Comparison of ENCODE assay signal across 16 cellular contexts in genomic region chr9:4226331-4227250, GRCh38.
DNase-seq lines count a peak whose midpoint lies in the region; ATAC-seq and TF ChIP-seq lines count a peak whose summit lies in the region.
"Had no signal": no experiment of that assay in that cellular context is flagged by ENCODE, and none has a peak within 500 bp of the region (broad histone marks: within the 10 kb centered on the region; RNA-seq: fewer than 3 reads in every experiment).

No MANE protein-coding gene starts in this region.

- intact Hi-C loops in IMR-90 (cut with micrococcal nuclease), result loop anchor here (5.0 to 10.0 kb wide), 6 partner anchors 64 to 759 kb away; no protein-coding TSS in a partner anchor

- dilution Hi-C loops in IMR-90 (cut with HindIII; ENCODE audit: low sequenced_read_pairs, unreplicated experiment), result no loop called here

- H3K18ac ChIP-seq in IMR-90 (ENCODE audit: low read depth, low read length), result peak overlapping the region; percentile 83; the same call in 1 of the 2 replicates

- DNase-seq in Daoy (ENCODE audit: low read depth) (peak; percentile 44), IMR-90 (peak; percentile 16), brain microvascular endothelial cell (no peak), osteoblast (ENCODE audit: insufficient read length, low spot score, missing footprints) (no peak), H7 (no peak)
- DNase-seq in activated CD4-positive, alpha-beta T cell treated with anti-CD3 and anti-CD28 coated beads, Interleukin-2, amount 50 U/mL, for 4 hours, result no peak
- DNase-seq: activated CD8-positive, alpha-beta memory T cell treated with anti-CD3 and anti-CD28 coated beads, Interleukin-2, amount 50 U/mL, for 48 hours; caudate nucleus; effector memory CD4-positive, alpha-beta T cell; naive B cell; NCI-H69; Peyer's patch; substantia nigra had no signal

- H3K4me1 ChIP-seq in IMR-90 (ENCODE audit: control insufficient read depth, insufficient read depth, low read length) (peaks cover 15% of the 10 kb centered on the region), osteoblast (ENCODE audit: insufficient read depth, low read length) (peaks cover 37% of the 10 kb centered on the region)
- H3K4me1 ChIP-seq: Peyer's patch had no signal

- H3K9me3 ChIP-seq in IMR-90 (ENCODE audit: control insufficient read depth, insufficient read depth, low read length) (no peaks in the 10 kb centered on the region), osteoblast (ENCODE audit: low read depth, low read length) (no peaks in the 10 kb centered on the region)
- H3K9me3 ChIP-seq: BLaER1, Peyer's patch had no signal

- BruUV-seq in IMR-90 (replicated peaks; lab: Mats Ljungman, UMichigan), result no TSS peak

- peak overlapping the region; percentile 80 for H4K91ac ChIP-seq in IMR-90 (ENCODE audit: insufficient read depth, low read depth, low read length)

- H2BK20ac ChIP-seq in IMR-90 (ENCODE audit: low read depth, low read length), result peak overlapping the region; percentile 28

- no peaks in the 10 kb centered on the region for H3K27me3 ChIP-seq in IMR-90 (ENCODE audit: control insufficient read depth, insufficient read depth, low read length)
- no peaks in the 10 kb centered on the region for H3K27me3 ChIP-seq in brain microvascular endothelial cell (replicated peaks)
- H3K27me3 ChIP-seq in osteoblast (ENCODE audit: insufficient read depth, low read length), result no peaks in the 10 kb centered on the region
- H3K27me3 ChIP-seq in H7 (ENCODE audit: control insufficient read depth, insufficient read depth, low read length), result no peaks in the 10 kb centered on the region
- H3K27me3 ChIP-seq: BLaER1, Peyer's patch had no signal

- H3K79me1 ChIP-seq in IMR-90 (ENCODE audit: low read depth in 1 of 2, low read length in 2 of 2), result peaks cover 22 to 60% of the 10 kb centered on the region in 2 experiments

- H4K8ac ChIP-seq in IMR-90 (ENCODE audit: low read depth in 2 of 2, low read length in 2 of 2), result peak overlapping the region; percentile 57 to 73; a peak in 2 of 4 replicates

- 100% methylated on average over 1 of the region's 9 CpGs; no CpG with 5 or more reads in 1 of the 2 experiments for WGBS in IMR-90 (ENCODE audit: extremely low coverage in 2 of 2, insufficient read length in 1 of 2), 2 experiments

- H2AK5ac ChIP-seq in IMR-90 (ENCODE audit: low read depth, low read length), result peak overlapping the region; percentile 90

- H4K20me1 ChIP-seq in IMR-90 (ENCODE audit: insufficient read depth, low read length), result peaks cover 6% of the 10 kb centered on the region; the same call in 1 of the 2 replicates
- H4K20me1 ChIP-seq in osteoblast (ENCODE audit: insufficient read depth, low read length), result no peaks in the 10 kb centered on the region
- H4K20me1 ChIP-seq: BLaER1 had no signal

- H3K4me2 ChIP-seq in IMR-90 (ENCODE audit: low read depth, low read length) (no peak overlapping the region), osteoblast (ENCODE audit: insufficient read depth, low read length) (peak overlapping the region; percentile 61)
- H3K4me2 ChIP-seq: BLaER1 had no signal

- H3K14ac ChIP-seq in IMR-90 (replicated peaks; ENCODE audit: low read depth, low read length), result peak overlapping the region; percentile 50

- POLR2A ChIA-PET in IMR-90 (lab: Charles Lee; ENCODE audit: unreplicated experiment), result no interaction called here

- H3K4ac ChIP-seq in IMR-90 (ENCODE audit: low read depth, low read length), result peak overlapping the region; percentile 44

- H3K4me3 ChIP-seq in IMR-90 (ENCODE audit: insufficient read depth, low read depth, low read length) (no peak overlapping the region), brain microvascular endothelial cell (ENCODE audit: low read depth, low read length) (no peak overlapping the region), osteoblast (ENCODE audit: insufficient read depth, low read length) (no peak overlapping the region), H7 (ENCODE audit: insufficient read depth, low read depth, low read length) (no peak overlapping the region)
- H3K4me3 ChIP-seq: BLaER1, Peyer's patch had no signal

- TF ChIP-seq CTCF in IMR-90 (conservative IDR thresholded peaks at IDR 0.05; ENCODE audit: low read depth, low read length) (no peak), brain microvascular endothelial cell (IDR thresholded peaks at IDR 0.05; ENCODE audit: low read depth, low read length, missing control alignments) (no peak), osteoblast (IDR thresholded peaks at IDR 0.05; ENCODE audit: extremely low read depth, low read depth, low read length) (no peak)

- H3K27ac ChIP-seq in IMR-90 (ENCODE audit: insufficient read depth, low read length) (no peak overlapping the region), brain microvascular endothelial cell (peak overlapping the region; percentile 72), osteoblast (ENCODE audit: low read depth, low read length) (peak overlapping the region; percentile 91)
- H3K27ac ChIP-seq: BLaER1, Peyer's patch had no signal

- H3K9ac ChIP-seq in IMR-90 (ENCODE audit: low read depth, low read length), result no peak overlapping the region
- H3K9ac ChIP-seq: BLaER1 had no signal

- no peak for TF ChIP-seq POLR2A in IMR-90 (IDR thresholded peaks at IDR 0.05; ENCODE audit: low read depth, low read length)

- H3K56ac ChIP-seq in IMR-90 (ENCODE audit: extremely low read depth, insufficient read depth, low read length), result no peak overlapping the region; the same call in 1 of the 2 replicates

- H3K79me2 ChIP-seq in osteoblast (ENCODE audit: insufficient read depth, low read length), result peaks cover 5% of the 10 kb centered on the region

- H3K36me3 ChIP-seq in IMR-90 (ENCODE audit: control insufficient read depth, insufficient read depth, low read length) (no peaks in the 10 kb centered on the region; the same call in 1 of the 2 replicates), brain microvascular endothelial cell (replicated peaks) (no peaks in the 10 kb centered on the region), osteoblast (ENCODE audit: insufficient read depth, low read length) (no peaks in the 10 kb centered on the region), H7 (replicated peaks; ENCODE audit: control insufficient read depth, insufficient read depth, low read length) (no peaks in the 10 kb centered on the region)
- H3K36me3 ChIP-seq: BLaER1, Peyer's patch had no signal

- H2AFZ ChIP-seq in IMR-90 (replicated peaks; ENCODE audit: low read length, poor library complexity) (peak overlapping the region; percentile 35), osteoblast (ENCODE audit: low read length) (no peak overlapping the region)

- CTCF ChIA-PET in IMR-90 (lab: Yijun Ruan, JAX), result interaction anchor here (1.1 to 3.2 kb wide), 3 partner anchors 90 to 494 kb away, joined by 3 to 15 read pairs (median 3); no protein-coding TSS in a partner anchor

- H3K9me1 ChIP-seq in IMR-90 (ENCODE audit: insufficient read depth, low read length), result peaks cover 9% of the 10 kb centered on the region

- H3K23ac ChIP-seq in IMR-90 (ENCODE audit: low read depth, low read length), result 0 out of 2 replicates have a peak overlapping the region, but pooled peaks have one; percentile 18

- peak overlapping the region; percentile 34; the same call in 2 of the 3 replicates for H2BK15ac ChIP-seq in IMR-90 (ENCODE audit: low read depth, low read length)

- no peak overlapping the region for H2AK9ac ChIP-seq in IMR-90 (replicated peaks; ENCODE audit: low read depth, low read length, poor library complexity)

- H4K5ac ChIP-seq in IMR-90 (ENCODE audit: low read depth, low read length), result peak overlapping the region; percentile 76

- H2BK5ac ChIP-seq in IMR-90 (ENCODE audit: low read depth, low read length, poor library complexity, severe bottlenecking), result peak overlapping the region; percentile 87

- H2BK120ac ChIP-seq in IMR-90 (ENCODE audit: low read depth, low read length), result peak overlapping the region; percentile 76

- in situ Hi-C loops in IMR-90 (cut with MboI; ENCODE audit: low sequenced_read_pairs), result loop anchor here (10.0 kb wide), 1 partner anchor 492 kb away; no protein-coding TSS in a partner anchor
- in situ Hi-C loops in brain microvascular endothelial cell (cut with HindIII; ENCODE audit: low pct_ligation_motif_present, low sequenced_read_pairs), result no loop called here

- ATAC-seq in IMR-90 (ENCODE audit: low read depth) (no peak), GM21619 (IDR thresholded peaks at IDR 0.05; ENCODE audit: unreplicated experiment) (no peak)
- ATAC-seq: left lobe of liver had no signal

- TF ChIP-seq RAD21 in IMR-90 (IDR thresholded peaks at IDR 0.05; ENCODE audit: low read length), result no peak

TF ChIP-seq in IMR-90, 13 proteins besides CTCF, POLR2A, EP300 and RAD21:
- TF ChIP-seq SMC3 (IDR thresholded peaks at IDR 0.05; ENCODE audit: low read depth, low read length), result no peak
- TF ChIP-seq MAFK (IDR thresholded peaks at IDR 0.05; ENCODE audit: low read depth, low read length), result no peak
- peak; percentile 72 for TF ChIP-seq NFE2L2 (IDR thresholded peaks at IDR 0.05; ENCODE audit: low read depth, low read length)

Comparison
In these comparisons a context has a peak if more than half of its experiments do, and no peak if none do; other contexts are left out.
1. DNase-seq: peak in Daoy (single experiment) and IMR-90 (single experiment); none in brain microvascular endothelial cell (single experiment), osteoblast (single experiment), H7 (single experiment) and activated CD4-positive, alpha-beta T cell treated with anti-CD3 and anti-CD28 coated beads, Interleukin-2, amount 50 U/mL, for 4 hours (0 of 2).